In genomic region chr10:107442035-107442505, GRCh38 we compare ENCODE assay signal across 9 cellular contexts.
DNase-seq lines count a peak whose midpoint lies in the region; ATAC-seq, FAIRE-seq and TF ChIP-seq lines count a peak whose summit lies in the region.
"Had no signal": no experiment of that assay in that cellular context is flagged by ENCODE, and none has a peak within 500 bp of the region (broad histone marks: within the 10 kb centered on the region; RNA-seq: fewer than 3 reads in every experiment).

No MANE protein-coding gene starts in this region.

- 52 to 54% methylated on average over 5 of the region's 5 CpGs for WGBS in body of pancreas, 2 donors

- ATAC-seq in GM21825 (IDR thresholded peaks at IDR 0.05; ENCODE audit: unreplicated experiment) = peak; percentile 90
- ATAC-seq in HG03571 (IDR thresholded peaks at IDR 0.05; ENCODE audit: unreplicated experiment) = peak; percentile 91
- no peak for ATAC-seq in T-helper 17 cell
- no peak for ATAC-seq in body of pancreas

- H3K27me3 Mint-ChIP-seq in T-helper 17 cell = no peaks in the 10 kb centered on the region

- intact Hi-C loops in body of pancreas (cut with DNase I) = no loop called here

- peak; percentile 42 for FAIRE-seq in GM18507 (lab: Jason Lieb, UNC)

- no peaks in the 10 kb centered on the region for H3K4me1 Mint-ChIP-seq in T-helper 17 cell

- H3K4me1 ChIP-seq in body of pancreas = no peaks in the 10 kb centered on the region

- no peak for TF ChIP-seq POLR2A in body of pancreas (IDR thresholded peaks at IDR 0.05)

- no peak overlapping the region for H3K4me3 ChIP-seq in body of pancreas

- no peak overlapping the region for H3K27ac ChIP-seq in body of pancreas

- H3K9me3 ChIP-seq in T-helper 17 cell (ENCODE audit: control insufficient read depth, low read length, poor library complexity, severe bottlenecking) (no peaks in the 10 kb centered on the region), body of pancreas (no peaks in the 10 kb centered on the region)

- no peaks in the 10 kb centered on the region for H3K36me3 ChIP-seq in body of pancreas (replicated peaks in 1 of 2; ENCODE audit: insufficient read depth in 1 of 2, low read depth in 2 of 2)

- no peak overlapping the region for H3K4me3 Mint-ChIP-seq in T-helper 17 cell

- H3K27me3 ChIP-seq in body of pancreas = no peaks in the 10 kb centered on the region

- no peak overlapping the region for H3K27ac Mint-ChIP-seq in T-helper 17 cell

- H3K36me3 Mint-ChIP-seq in T-helper 17 cell (ENCODE audit: low read depth) = no peaks in the 10 kb centered on the region

- DNase-seq in GM18507 (ENCODE audit: extremely low spot score, insufficient read length, low read depth) = no peak
- peak; percentile 87 for DNase-seq in foreskin melanocyte
- DNase-seq in hypothalamus (lab: John Stamatoyannopoulos, UW) = no peak
- no peak for DNase-seq in DMS 273 treated with DMSO at 0.1 percent for 48 hours (lab: John Stamatoyannopoulos, UW)
- DNase-seq in T-helper 17 cell = no peak
- DNase-seq in body of pancreas = no peak
- DNase-seq: activated effector memory CD4-positive, alpha-beta T cell treated with anti-CD3 and anti-CD28 coated beads, Interleukin-2, amount 50 U/mL, for 16 hours had no signal

- TF ChIP-seq CTCF in body of pancreas (IDR thresholded peaks at IDR 0.05) = no peak

Comparison
In these comparisons a context has a peak if more than half of its experiments do, and no peak if none do; other contexts are left out.
1. ATAC-seq: peak in GM21825 (single experiment) and HG03571 (single experiment); none in T-helper 17 cell (single experiment) and body of pancreas (single experiment).